Comparison of ENCODE assay signal across 23 cellular contexts in the genomic region with DNA sequence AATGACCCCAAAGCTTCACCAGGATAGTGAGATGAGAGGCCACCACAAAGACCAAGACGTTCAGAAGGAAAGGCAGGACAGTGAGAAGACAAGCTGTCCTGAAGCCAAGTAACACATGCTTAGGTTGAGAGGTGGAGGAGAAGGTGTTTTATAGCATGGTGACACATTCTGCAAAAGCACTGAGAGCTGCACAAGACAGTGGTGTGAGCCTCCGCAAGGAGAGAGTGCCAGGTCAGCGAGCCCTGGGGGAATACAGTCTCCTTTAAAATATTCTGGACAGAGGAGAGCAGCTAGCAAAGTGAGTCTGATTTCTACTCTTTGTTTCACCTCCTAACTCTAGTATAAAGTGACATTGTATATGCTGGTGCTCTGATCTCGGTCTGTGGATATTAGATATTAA.
DNase-seq lines count a peak whose midpoint lies in the region; ATAC-seq, FAIRE-seq and TF ChIP-seq lines count a peak whose summit lies in the region.
"Had no signal": no experiment of that assay in that cellular context is flagged by ENCODE, and none has a peak within 500 bp of the region (broad histone marks: within the 10 kb centered on the region; RNA-seq: fewer than 3 reads in every experiment).

No MANE protein-coding gene starts in this region.

- H3K23ac ChIP-seq in neuronal stem cell (ENCODE audit: low read depth, low read length, poor library complexity) = no peak overlapping the region

- H3F3A ChIP-seq in PC-3 (ENCODE audit: low read length, unreplicated experiment) = no peaks in the 10 kb centered on the region

- H3K9me2 ChIP-seq in PC-3 (replicated peaks; ENCODE audit: low read length) = no peaks in the 10 kb centered on the region

- H2BK120ac ChIP-seq in neuronal stem cell (ENCODE audit: low read depth, low read length) = no peak overlapping the region

- no peaks in the 10 kb centered on the region for H3K79me1 ChIP-seq in neuronal stem cell (ENCODE audit: low read depth, low read length)

- ATAC-seq in PC-3 (peak; percentile 40; the same call in 1 of the 2 replicates), left cardiac atrium (no peak)
- ATAC-seq: CD8-positive, alpha-beta T cell; GM12878; GM23338; HCT116 had no signal

- H2BK15ac ChIP-seq in neuronal stem cell (ENCODE audit: low read length) = no peak overlapping the region

- H3K9ac ChIP-seq in PC-3 (ENCODE audit: low read length) = no peak overlapping the region
- no peak overlapping the region for H3K9ac ChIP-seq in neuronal stem cell (ENCODE audit: low read depth, low read length, poor library complexity)
- H3K9ac ChIP-seq: BLaER1 had no signal

- H3K36me3 ChIP-seq in PC-3 (ENCODE audit: low read depth, low read length) = 0 out of 2 replicates have a peak, but pooled peaks cover 4% of the 10 kb centered on the region
- H3K36me3 ChIP-seq in neuronal stem cell (replicated peaks in 1 of 2; ENCODE audit: control insufficient read depth in 2 of 2, insufficient read depth in 2 of 2, low read length in 2 of 2) = no peaks in the 10 kb centered on the region
- H3K36me3 ChIP-seq: BLaER1 had no signal

- intact Hi-C loops in PC-3 (cut with micrococcal nuclease) (no loop called here), left cardiac atrium (cut with DNase I) (no loop called here)

- BruUV-seq in PC-3 (replicated peaks; lab: Mats Ljungman, UMichigan) = no TSS peak

- H3K27me3 ChIP-seq in PC-3 (ENCODE audit: low read length) = no peaks in the 10 kb centered on the region
- H3K27me3 ChIP-seq in neuronal stem cell (ENCODE audit: control insufficient read depth in 3 of 3, insufficient read depth in 3 of 3, low read depth in 1 of 3, low read length in 3 of 3) = no peaks in the 10 kb centered on the region
- H3K27me3 ChIP-seq: BLaER1 had no signal

- no peaks in the 10 kb centered on the region for H3K79me2 ChIP-seq in PC-3 (ENCODE audit: low read length)

- peak overlapping the region; percentile 6 for H3K18ac ChIP-seq in neuronal stem cell (ENCODE audit: low read length)

- TF ChIP-seq CTCF in PC-3 (conservative IDR thresholded peaks at IDR 0.05; ENCODE audit: low read depth, low read length) = no peak

- no peaks in the 10 kb centered on the region for H4K20me1 ChIP-seq in PC-3 (ENCODE audit: low read length)
- H4K20me1 ChIP-seq: BLaER1 had no signal

- H3K4me3 ChIP-seq in PC-3 (ENCODE audit: low read length) (no peak overlapping the region), neuronal stem cell (ENCODE audit: low read length in 2 of 2) (no peak overlapping the region)
- H3K4me3 ChIP-seq: BLaER1, GM12878, GM23338 had no signal

- no peak overlapping the region for H2AK5ac ChIP-seq in neuronal stem cell (ENCODE audit: low read depth, low read length)

- H4K8ac ChIP-seq in neuronal stem cell (ENCODE audit: low read depth, low read length) = no peak overlapping the region

- FAIRE-seq in HTR-8/SVneo (lab: Jason Lieb, UNC) = no peak
- FAIRE-seq: A204.1, GM12878, GM19239 had no signal

- peak; percentile 11 for DNase-seq in EH (ENCODE audit: low read depth)
- peak; percentile 22 for DNase-seq in ELR (ENCODE audit: low read depth)
- DNase-seq in PC-3 = peak; percentile 2
- DNase-seq in neuronal stem cell (ENCODE audit: low spot score) = no peak
- no peak for DNase-seq in left cardiac atrium
- no peak for DNase-seq in middle frontal gyrus (ENCODE audit: extremely low spot score, low spot score)
- no peak for DNase-seq in stimulated activated CD4-positive, alpha-beta T cell treated with anti-CD3 and anti-CD28 coated beads, Interleukin-2, amount 100 ng/mL, for 24 hours
- DNase-seq in HTR-8/SVneo (ENCODE audit: insufficient read length, low spot score) = no peak
- DNase-seq: Caco-2; CD4-positive, CD25-positive, alpha-beta regulatory T cell; CD8-positive, alpha-beta T cell; DMS153; DND-41; GDM1; H9 had no signal

- H3K4me1 ChIP-seq in PC-3 (ENCODE audit: insufficient read depth, low read length) = no peaks in the 10 kb centered on the region
- peaks cover 3% of the 10 kb centered on the region in 2 donors for H3K4me1 ChIP-seq in neuronal stem cell (ENCODE audit: control insufficient read depth in 2 of 2, insufficient read depth in 1 of 2, low read depth in 1 of 2, low read length in 2 of 2)

- H2BK12ac ChIP-seq in neuronal stem cell (ENCODE audit: low read length) = no peak overlapping the region

- H4K91ac ChIP-seq in neuronal stem cell (ENCODE audit: low read depth, low read length, poor library complexity) = no peak overlapping the region

- H3K9me3 ChIP-seq in PC-3 (ENCODE audit: low read length) (no peaks in the 10 kb centered on the region), neuronal stem cell (replicated peaks in 1 of 2; ENCODE audit: control insufficient read depth in 2 of 2, insufficient read depth in 1 of 2, low read depth in 1 of 2, low read length in 2 of 2) (no peaks in the 10 kb centered on the region)
- H3K9me3 ChIP-seq: BLaER1, Caco-2 had no signal

- POLR2A ChIA-PET in PC-3 (lab: Charles Lee; ENCODE audit: unreplicated experiment) = no interaction called here

- no peak overlapping the region for H3K4ac ChIP-seq in neuronal stem cell (ENCODE audit: low read length)

- WGBS in neuronal stem cell (ENCODE audit: extremely low coverage in 2 of 2, insufficient read length in 2 of 2, insufficient replicate concordance in 1 of 2), 2 donors = no CpG with 5 or more reads among the region's 4 CpGs

- no peak overlapping the region for H3K27ac ChIP-seq in PC-3 (ENCODE audit: low read length)
- H3K27ac ChIP-seq in neuronal stem cell (replicated peaks; ENCODE audit: low read length) = no peak overlapping the region
- H3K27ac ChIP-seq: 22Rv1, BLaER1, C4-2B had no signal

- H3K4me2 ChIP-seq in PC-3 (ENCODE audit: low read length) = no peak overlapping the region
- no peak overlapping the region for H3K4me2 ChIP-seq in neuronal stem cell (ENCODE audit: insufficient read depth, low read length, poor library complexity, severe bottlenecking)
- H3K4me2 ChIP-seq: BLaER1, GM23338 had no signal

- CTCF ChIA-PET in PC-3 (lab: Charles Lee) = no interaction called here

- H2AFZ ChIP-seq in PC-3 (ENCODE audit: low read length) (no peak overlapping the region), neuronal stem cell (ENCODE audit: low read length) (no peak overlapping the region)
- H2AFZ ChIP-seq: GM23338 had no signal

- no peak overlapping the region for H2BK5ac ChIP-seq in neuronal stem cell (ENCODE audit: low read length)

- no peak overlapping the region for H3K14ac ChIP-seq in neuronal stem cell (ENCODE audit: low read length)

Comparison
In these comparisons a context has a peak if more than half of its experiments do, and no peak if none do; other contexts are left out.
1. DNase-seq: peak in EH (single experiment), ELR (single experiment) and PC-3 (single experiment); none in neuronal stem cell (single experiment), left cardiac atrium (single experiment), middle frontal gyrus (single experiment), stimulated activated CD4-positive, alpha-beta T cell treated with anti-CD3 and anti-CD28 coated beads, Interleukin-2, amount 100 ng/mL, for 24 hours (0 of 2) and HTR-8/SVneo (single experiment).